1 cellular context compared by ENCODE assay signal in genomic region chr14:30580616-30581282, GRCh38.
TF ChIP-seq lines count a peak whose summit lies in the region.

No MANE protein-coding gene starts in this region.

TF ChIP-seq in IMR-90, 13 proteins besides CTCF, POLR2A, EP300 and RAD21 (continued from another document):
- TF ChIP-seq FOS (IDR thresholded peaks at IDR 0.05; ENCODE audit: low read depth, low read length) (no peak), BHLHE40 (IDR thresholded peaks at IDR 0.05; ENCODE audit: low read depth, low read length) (no peak), MXI1 (IDR thresholded peaks at IDR 0.05; ENCODE audit: borderline replicate concordance, low read depth, low read length) (no peak)
